8 cellular contexts compared by ENCODE assay signal in genomic region chr17:18258356-18259038, GRCh38. TPM values are rescaled to one million over a fixed set of nuclear protein-coding genes. Genes with fewer than 3 reads are reported as not detected.
A peak's percentile ranks its signal among the peaks of the same experiment; 100 is the strongest.
DNase-seq lines count a peak whose midpoint lies in the region; ATAC-seq lines count a peak whose summit lies in the region.

Gene FLII, minus strand, starts transcription at chr17:18258738. Its CDS starts 48 bp downstream, at chr17:18258690.

- H3K9me3 Mint-ChIP-seq in activated CD8-positive, alpha-beta memory T cell treated with anti-CD3 and anti-CD28 coated beads, Interleukin-2, amount 10 ng/mL, durations not matched to agents 7 days and 5 days (ENCODE audit: low read depth): no peaks in the 10 kb centered on the region
- H3K9me3 Mint-ChIP-seq in memory B cell: no peaks in the 10 kb centered on the region

- DNase-seq in NCI-H460 (ENCODE audit: extremely low read depth, low read depth): peak; percentile 30
- peak; percentile 67 for DNase-seq in activated CD8-positive, alpha-beta memory T cell treated with anti-CD3 and anti-CD28 coated beads, Interleukin-2, amount 10 ng/mL, durations not matched to agents 7 days and 5 days
- DNase-seq in memory B cell (ENCODE audit: low spot score in 2 of 2): peak; percentile 35 to 63
- peak; percentile 19 for DNase-seq in stimulated activated CD8-positive, alpha-beta memory T cell treated with anti-CD3 and anti-CD28 coated beads, Interleukin-12 subunit alpha, Interleukin-12 subunit beta, amount 100 ng/mL, for 1 hour (ENCODE audit: low read depth)

- no peaks in the 10 kb centered on the region for H3K27me3 ChIP-seq in BLaER1 treated with 17β-estradiol and CSF1 and Interleukin-3, amounts not matched to agents 10 nM and 100 nM
- no peaks in the 10 kb centered on the region for H3K27me3 ChIP-seq in endocrine pancreas (ENCODE audit: control insufficient read depth, insufficient read depth, low read length)

- peaks cover 32 to 44% (median 37%) of the 10 kb centered on the region in 11 experiments for H3K36me3 ChIP-seq in BLaER1 treated with 17β-estradiol and CSF1 and Interleukin-3, amounts not matched to agents 10 nM and 100 nM
- H3K36me3 ChIP-seq in endocrine pancreas (ENCODE audit: control insufficient read depth, insufficient read depth, low read length): peaks cover 11% of the 10 kb centered on the region

- peak within 1 kb of the TSS; percentile 88 to 100 (median 97) for H3K4me2 ChIP-seq in BLaER1 treated with 17β-estradiol and CSF1 and Interleukin-3, amounts not matched to agents 10 nM and 100 nM

- no peaks in the 10 kb centered on the region for H3K9me3 ChIP-seq in BLaER1 treated with 17β-estradiol and CSF1 and Interleukin-3, amounts not matched to agents 10 nM and 100 nM (replicated peaks in 1 of 11)
- no peaks in the 10 kb centered on the region for H3K9me3 ChIP-seq in endocrine pancreas (ENCODE audit: control insufficient read depth, low read length)

- H3K9ac ChIP-seq in BLaER1 treated with 17β-estradiol and CSF1 and Interleukin-3, amounts not matched to agents 10 nM and 100 nM: peak within 1 kb of the TSS; percentile 90 to 98 (median 96)
- H3K9ac ChIP-seq in endocrine pancreas (ENCODE audit: control insufficient read depth, insufficient read depth, low read length): peak within 1 kb of the TSS; percentile 87

- peaks cover 42% of the 10 kb centered on the region for H3K4me1 Mint-ChIP-seq in activated CD8-positive, alpha-beta memory T cell treated with anti-CD3 and anti-CD28 coated beads, Interleukin-2, amount 10 ng/mL, durations not matched to agents 7 days and 5 days
- peaks cover 15% of the 10 kb centered on the region for H3K4me1 Mint-ChIP-seq in memory B cell

- peaks cover 26 to 61% (median 42%) of the 10 kb centered on the region in 11 experiments for H4K20me1 ChIP-seq in BLaER1 treated with 17β-estradiol and CSF1 and Interleukin-3, amounts not matched to agents 10 nM and 100 nM

- peak within 1 kb of the TSS; percentile 90 for H3K27ac Mint-ChIP-seq in activated CD8-positive, alpha-beta memory T cell treated with anti-CD3 and anti-CD28 coated beads, Interleukin-2, amount 10 ng/mL, durations not matched to agents 7 days and 5 days
- peak within 1 kb of the TSS; percentile 83 for H3K27ac Mint-ChIP-seq in memory B cell

- peak within 1 kb of the TSS; percentile 89 to 97 (median 94) for H3K27ac ChIP-seq in BLaER1 treated with 17β-estradiol and CSF1 and Interleukin-3, amounts not matched to agents 10 nM and 100 nM

- H3K4me3 Mint-ChIP-seq in activated CD8-positive, alpha-beta memory T cell treated with anti-CD3 and anti-CD28 coated beads, Interleukin-2, amount 10 ng/mL, durations not matched to agents 7 days and 5 days: peak within 1 kb of the TSS; percentile 98
- peak within 1 kb of the TSS; percentile 93 for H3K4me3 Mint-ChIP-seq in memory B cell

- H3K4me1 ChIP-seq in BLaER1 treated with 17β-estradiol and CSF1 and Interleukin-3, amounts not matched to agents 10 nM and 100 nM: peaks cover 38 to 49% (median 45%) of the 10 kb centered on the region in 10 experiments
- H3K4me1 ChIP-seq in endocrine pancreas (ENCODE audit: control insufficient read depth, insufficient read depth, low read length): no peaks in the 10 kb centered on the region

- peak within 1 kb of the TSS; percentile 87 to 100 (median 93) for H3K4me3 ChIP-seq in BLaER1 treated with 17β-estradiol and CSF1 and Interleukin-3, amounts not matched to agents 10 nM and 100 nM
- H3K4me3 ChIP-seq in endocrine pancreas (ENCODE audit: control insufficient read depth, insufficient read depth, low read length): peak within 1 kb of the TSS; percentile 14

- H3K36me3 Mint-ChIP-seq in activated CD8-positive, alpha-beta memory T cell treated with anti-CD3 and anti-CD28 coated beads, Interleukin-2, amount 10 ng/mL, durations not matched to agents 7 days and 5 days: peaks cover 16% of the 10 kb centered on the region
- H3K36me3 Mint-ChIP-seq in memory B cell: peaks cover 6% of the 10 kb centered on the region

- H3K27me3 Mint-ChIP-seq in activated CD8-positive, alpha-beta memory T cell treated with anti-CD3 and anti-CD28 coated beads, Interleukin-2, amount 10 ng/mL, durations not matched to agents 7 days and 5 days: no peaks in the 10 kb centered on the region
- H3K27me3 Mint-ChIP-seq in memory B cell: no peaks in the 10 kb centered on the region

- CTCF ChIA-PET in activated CD8-positive, alpha-beta memory T cell treated with anti-CD3 and anti-CD28 coated beads, Interleukin-2, amount 10 ng/mL, durations not matched to agents 7 days and 5 days (lab: Charles Lee): interaction anchor here (0.8 to 3.1 kb wide), 3 partner anchors 10 to 35 kb away, joined by 3 to 9 read pairs (median 4); no protein-coding TSS in a partner anchor

- ATAC-seq in GM21367 (IDR thresholded peaks at IDR 0.05; ENCODE audit: unreplicated experiment) (peak; percentile 20), memory B cell (ENCODE audit: low read depth) (peak; percentile 50), HG03469 (IDR thresholded peaks at IDR 0.05; ENCODE audit: unreplicated experiment) (no peak)
- peak; percentile 45 for ATAC-seq in activated CD8-positive, alpha-beta memory T cell treated with anti-CD3 and anti-CD28 coated beads, Interleukin-2, amount 10 ng/mL, durations not matched to agents 7 days and 5 days

RNA-seq across cellular contexts. Expression of gene FLII, which starts in this region (rescaled TPM):
- 175 and 179 TPM in 2 replicates for total RNA-seq in NCI-H460 (2014; rRNA removed; shearing (Covaris generic))
- polyA plus RNA-seq in NCI-H460 (2014; cell fraction: nucleus; rRNA removed): 162 and 221 TPM in 2 replicates
- total RNA-seq in activated CD8-positive, alpha-beta memory T cell treated with anti-CD3 and anti-CD28 coated beads, Interleukin-2, amount 10 ng/mL, durations not matched to agents 7 days and 5 days: 100 to 1,000 TPM; 338 to 357 TPM
